1 cellular context compared by ENCODE assay signal in genomic region chr11:65181569-65182257, GRCh38.
TF ChIP-seq lines count a peak whose summit lies in the region.

Gene CAPN1 (plus strand): TSS chr11:65181928. CDS start chr11:65182702, 774 bp downstream.

TF ChIP-seq in K562, 482 proteins besides CTCF, POLR2A, EP300 and RAD21 (continued from another document):
- TF ChIP-seq, protein P1, sequence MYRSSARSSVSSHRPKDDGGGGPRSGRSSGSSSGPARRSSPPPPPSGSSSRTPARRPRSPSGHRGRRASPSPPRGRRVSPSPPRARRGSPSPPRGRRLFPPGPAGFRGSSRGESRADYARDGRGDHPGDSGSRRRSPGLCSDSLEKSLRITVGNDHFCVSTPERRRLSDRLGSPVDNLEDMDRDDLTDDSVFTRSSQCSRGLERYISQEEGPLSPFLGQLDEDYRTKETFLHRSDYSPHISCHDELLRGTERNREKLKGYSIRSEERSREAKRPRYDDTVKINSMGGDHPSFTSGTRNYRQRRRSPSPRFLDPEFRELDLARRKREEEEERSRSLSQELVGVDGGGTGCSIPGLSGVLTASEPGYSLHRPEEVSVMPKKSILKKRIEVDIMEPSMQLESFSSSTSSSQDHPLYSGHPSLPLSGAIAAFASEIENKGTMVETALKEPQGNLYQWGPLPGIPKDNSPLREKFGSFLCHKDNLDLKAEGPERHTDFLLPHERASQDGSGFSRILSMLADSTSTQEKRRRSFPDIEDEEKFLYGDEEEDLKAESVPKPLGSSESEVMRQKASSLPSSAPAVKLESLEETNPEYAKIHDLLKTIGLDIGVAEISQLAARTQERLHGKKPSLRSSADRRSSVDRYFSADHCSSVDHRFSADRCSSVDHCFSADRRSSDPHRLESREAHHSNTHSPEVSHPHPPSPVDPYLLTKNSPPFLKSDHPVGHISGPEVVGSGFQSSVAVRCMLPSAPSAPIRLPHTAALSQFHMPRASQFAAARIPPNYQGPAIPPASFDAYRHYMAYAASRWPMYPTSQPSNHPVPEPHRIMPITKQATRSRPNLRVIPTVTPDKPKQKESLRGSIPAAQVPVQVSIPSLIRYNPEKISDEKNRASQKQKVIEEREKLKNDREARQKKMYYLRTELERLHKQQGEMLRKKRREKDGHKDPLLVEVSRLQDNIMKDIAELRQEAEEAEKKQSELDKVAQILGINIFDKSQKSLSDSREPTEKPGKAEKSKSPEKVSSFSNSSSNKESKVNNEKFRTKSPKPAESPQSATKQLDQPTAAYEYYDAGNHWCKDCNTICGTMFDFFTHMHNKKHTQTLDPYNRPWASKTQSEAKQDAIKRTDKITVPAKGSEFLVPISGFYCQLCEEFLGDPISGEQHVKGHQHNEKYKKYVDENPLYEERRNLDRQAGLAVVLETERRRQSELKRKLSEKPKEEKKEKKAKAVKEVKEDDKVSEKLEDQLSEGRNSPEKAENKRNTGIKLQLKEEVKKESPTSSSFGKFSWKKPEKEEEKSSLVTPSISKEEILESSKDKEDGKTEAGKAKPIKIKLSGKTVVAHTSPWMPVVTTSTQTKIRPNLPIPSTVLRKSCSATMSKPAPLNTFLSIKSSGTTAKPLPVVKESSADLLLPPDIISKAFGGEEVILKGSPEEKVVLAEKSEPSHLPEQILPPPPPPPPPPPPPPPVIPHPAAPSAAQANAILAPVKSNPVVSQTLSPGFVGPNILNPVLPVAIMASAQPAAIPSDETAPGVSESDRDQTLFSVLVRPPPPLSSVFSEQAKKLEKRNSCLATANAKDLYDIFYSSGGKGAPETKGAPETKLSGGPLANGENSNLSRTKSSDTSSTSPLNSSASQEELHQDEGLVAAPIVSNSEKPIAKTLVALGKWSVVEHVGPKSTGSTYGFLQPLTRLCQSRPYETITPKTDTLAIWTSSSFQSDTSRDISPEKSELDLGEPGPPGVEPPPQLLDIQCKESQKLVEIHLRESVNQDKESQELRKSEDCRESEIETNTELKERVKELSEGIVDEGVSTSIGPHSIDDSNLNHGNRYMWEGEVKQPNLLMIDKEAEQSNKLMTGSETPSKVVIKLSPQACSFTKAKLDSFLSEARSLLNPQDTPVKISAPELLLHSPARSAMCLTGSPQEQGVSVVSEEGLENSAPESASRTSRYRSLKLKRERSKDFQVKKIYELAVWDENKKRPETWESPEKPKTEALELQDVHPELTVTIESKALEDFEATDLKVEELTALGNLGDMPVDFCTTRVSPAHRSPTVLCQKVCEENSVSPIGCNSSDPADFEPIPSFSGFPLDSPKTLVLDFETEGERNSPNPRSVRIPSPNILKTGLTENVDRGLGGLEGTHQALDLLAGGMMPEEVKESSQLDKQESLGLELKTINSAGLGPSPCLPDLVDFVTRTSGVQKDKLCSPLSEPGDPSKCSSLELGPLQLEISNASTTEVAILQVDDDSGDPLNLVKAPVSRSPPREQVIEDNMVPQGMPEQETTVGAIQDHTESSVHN (IDR thresholded peaks at IDR 0.05; ENCODE audit: borderline replicate concordance in 1 of 2, low read depth in 1 of 2) = no peak
- TF ChIP-seq CREB5 (CRISPR knock-in tag; IDR thresholded peaks at IDR 0.05) (no peak), MEIS2 (IDR thresholded peaks at IDR 0.05; ENCODE audit: partially characterized antibody) (no peak), MCM2 (IDR thresholded peaks at IDR 0.05; ENCODE audit: low read depth) (no peak), NCOA4 (IDR thresholded peaks at IDR 0.05; ENCODE audit: partially characterized antibody) (no peak), CHD4 (IDR thresholded peaks at IDR 0.05; ENCODE audit: insufficient read depth, insufficient replicate concordance, low read depth, low read length, poor library complexity, severe bottlenecking) (no peak), RBFOX2 (IDR thresholded peaks at IDR 0.05; ENCODE audit: low read depth, low read length) (peak; percentile 33; the same call in 1 of the 2 replicates), MAZ (CRISPR knock-in tag; conservative IDR thresholded peaks at IDR 0.05 in 1 of 2, IDR thresholded peaks at IDR 0.05 in 1 of 2) (peak; percentile 36 to 93; a peak in 3 of 4 replicates), CBFA2T2 (conservative IDR thresholded peaks at IDR 0.05) (0 out of 2 replicates have a peak, but pooled peaks have one; percentile 38), NELFE (IDR thresholded peaks at IDR 0.05; ENCODE audit: insufficient read depth, insufficient read length) (no peak), CBX1 (IDR thresholded peaks at IDR 0.05; ENCODE audit: low read depth) (no peak), E2F4 (CRISPR knock-in tag; IDR thresholded peaks at IDR 0.05; ENCODE audit: low read depth) (no peak), ELF1 (tag; IDR thresholded peaks at IDR 0.05) (peak; percentile 83), E2F8 (IDR thresholded peaks at IDR 0.05; ENCODE audit: low read depth, partially characterized antibody) (no peak), SP1 (CRISPR knock-in tag; IDR thresholded peaks at IDR 0.05) (0 out of 2 replicates have a peak, but pooled peaks have one; percentile 31), SAFB2 (IDR thresholded peaks at IDR 0.05; ENCODE audit: borderline replicate concordance, low read depth, low read length, severe bottlenecking) (no peak), NCOA6 (IDR thresholded peaks at IDR 0.05) (no peak)
- TF ChIP-seq, protein P2, sequence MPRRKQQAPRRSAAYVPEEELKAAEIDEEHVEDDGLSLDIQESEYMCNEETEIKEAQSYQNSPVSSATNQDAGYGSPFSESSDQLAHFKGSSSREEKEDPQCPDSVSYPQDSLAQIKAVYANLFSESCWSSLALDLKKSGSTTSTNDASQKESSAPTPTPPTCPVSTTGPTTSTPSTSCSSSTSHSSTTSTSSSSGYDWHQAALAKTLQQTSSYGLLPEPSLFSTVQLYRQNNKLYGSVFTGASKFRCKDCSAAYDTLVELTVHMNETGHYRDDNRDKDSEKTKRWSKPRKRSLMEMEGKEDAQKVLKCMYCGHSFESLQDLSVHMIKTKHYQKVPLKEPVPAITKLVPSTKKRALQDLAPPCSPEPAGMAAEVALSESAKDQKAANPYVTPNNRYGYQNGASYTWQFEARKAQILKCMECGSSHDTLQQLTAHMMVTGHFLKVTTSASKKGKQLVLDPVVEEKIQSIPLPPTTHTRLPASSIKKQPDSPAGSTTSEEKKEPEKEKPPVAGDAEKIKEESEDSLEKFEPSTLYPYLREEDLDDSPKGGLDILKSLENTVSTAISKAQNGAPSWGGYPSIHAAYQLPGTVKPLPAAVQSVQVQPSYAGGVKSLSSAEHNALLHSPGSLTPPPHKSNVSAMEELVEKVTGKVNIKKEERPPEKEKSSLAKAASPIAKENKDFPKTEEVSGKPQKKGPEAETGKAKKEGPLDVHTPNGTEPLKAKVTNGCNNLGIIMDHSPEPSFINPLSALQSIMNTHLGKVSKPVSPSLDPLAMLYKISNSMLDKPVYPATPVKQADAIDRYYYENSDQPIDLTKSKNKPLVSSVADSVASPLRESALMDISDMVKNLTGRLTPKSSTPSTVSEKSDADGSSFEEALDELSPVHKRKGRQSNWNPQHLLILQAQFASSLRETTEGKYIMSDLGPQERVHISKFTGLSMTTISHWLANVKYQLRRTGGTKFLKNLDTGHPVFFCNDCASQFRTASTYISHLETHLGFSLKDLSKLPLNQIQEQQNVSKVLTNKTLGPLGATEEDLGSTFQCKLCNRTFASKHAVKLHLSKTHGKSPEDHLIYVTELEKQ (CRISPR knock-in tag; IDR thresholded peaks at IDR 0.05) = no peak
TF ChIP-seq in K562: peak in this region for 58.
